ENCODE assay signal across 9 cellular contexts in the genomic region with DNA sequence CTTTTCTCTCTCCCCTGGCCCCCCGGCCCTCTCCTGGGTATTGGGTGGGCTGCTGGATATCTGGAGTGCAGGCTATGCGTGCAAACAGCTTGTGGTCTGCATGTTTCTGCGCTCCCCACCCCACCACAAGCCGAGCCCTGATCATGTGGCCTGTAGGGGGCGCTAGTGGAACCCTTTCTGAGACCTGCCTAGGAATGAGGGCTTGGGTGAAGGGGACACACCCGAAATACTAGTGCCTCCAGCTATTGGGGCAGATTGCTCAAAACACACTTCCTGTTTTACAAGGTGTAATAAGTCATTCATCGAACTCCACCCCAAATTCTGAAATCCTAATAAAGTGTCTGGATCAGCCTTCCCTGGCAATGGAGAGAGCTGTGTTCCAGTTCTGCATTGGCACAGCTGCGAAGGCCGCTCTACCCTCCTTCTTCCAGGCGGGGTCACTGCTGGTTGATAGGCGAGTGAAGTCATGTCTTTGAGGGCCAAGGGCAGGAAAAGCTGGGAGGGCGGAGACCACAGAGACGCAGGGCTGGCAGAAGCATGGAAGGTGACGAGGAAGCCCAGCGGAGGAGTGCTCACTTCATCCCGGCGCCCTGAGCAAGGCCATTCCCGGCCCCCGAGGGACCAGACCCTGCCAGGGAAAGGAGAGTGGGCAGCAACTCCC. TPM values are rescaled to one million over a fixed set of nuclear protein-coding genes. Genes with fewer than 3 reads are reported as not detected.
DNase-seq lines count a peak whose midpoint lies in the region; ATAC-seq and TF ChIP-seq lines count a peak whose summit lies in the region.
"Had no signal": no experiment of that assay in that cellular context is flagged by ENCODE, and none has a peak within 500 bp of the region (broad histone marks: within the 10 kb centered on the region; RNA-seq: fewer than 3 reads in every experiment).

No MANE protein-coding gene starts in this region.

- no peak overlapping the region for H3K23ac ChIP-seq in mesenchymal stem cell (ENCODE audit: low read length in 2 of 2)

- no peaks in the 10 kb centered on the region for H4K20me1 ChIP-seq in neural progenitor cell (ENCODE audit: low read depth)

- H4K91ac ChIP-seq in mesenchymal stem cell (ENCODE audit: low read length) = no peak overlapping the region

- H3K27me3 Mint-ChIP-seq in neural progenitor cell (ENCODE audit: insufficient read depth, low read depth) = peaks cover 8% of the 10 kb centered on the region

- peaks cover 3% of the 10 kb centered on the region for H3F3A ChIP-seq in neural progenitor cell (ENCODE audit: low read depth)

- H3K4me3 Mint-ChIP-seq in neural progenitor cell = peak overlapping the region; percentile 24

- no peak overlapping the region for H2BK5ac ChIP-seq in mesenchymal stem cell (ENCODE audit: low read depth, low read length, poor library complexity, severe bottlenecking)

- H3K9me3 ChIP-seq in neural progenitor cell (ENCODE audit: low read depth) = no peaks in the 10 kb centered on the region
- no peaks in the 10 kb centered on the region for H3K9me3 ChIP-seq in mesenchymal stem cell (ENCODE audit: control insufficient read depth, low read length)
- H3K9me3 ChIP-seq: gastrocnemius medialis had no signal

- DNase-seq in OCI-M1 (lab: John Stamatoyannopoulos, UW) (peak; percentile 51), ecto neural progenitor cell (ENCODE audit: low spot score) (peak; percentile 81), neural progenitor cell (ENCODE audit: low spot score) (peak; percentile 80), SW 1271 (lab: John Stamatoyannopoulos, UW) (no peak), left lobe of liver (ENCODE audit: low spot score) (no peak), mesenchymal stem cell (no peak)
- DNase-seq: gastrocnemius medialis had no signal

- H2BK15ac ChIP-seq in mesenchymal stem cell (ENCODE audit: low read depth, poor library complexity, severe bottlenecking) = no peak overlapping the region

- no peak overlapping the region for H4K8ac ChIP-seq in mesenchymal stem cell (ENCODE audit: low read length)

- H2BK12ac ChIP-seq in mesenchymal stem cell (ENCODE audit: low read length in 2 of 2) = no peak overlapping the region

- H3K4me2 ChIP-seq in neural progenitor cell (no peak overlapping the region), mesenchymal stem cell (ENCODE audit: low read length, poor library complexity, severe bottlenecking) (no peak overlapping the region)

- H3K79me1 ChIP-seq in mesenchymal stem cell (replicated peaks; ENCODE audit: low read length, poor library complexity, severe bottlenecking) = no peaks in the 10 kb centered on the region

- H3K27ac ChIP-seq in neural progenitor cell = no peak overlapping the region
- no peak overlapping the region for H3K27ac ChIP-seq in mesenchymal stem cell (ENCODE audit: low read length, poor library complexity, severe bottlenecking)

- no peak for ATAC-seq in left lobe of liver
- ATAC-seq in HG03469 (IDR thresholded peaks at IDR 0.05; ENCODE audit: unreplicated experiment) = no peak

- H3K4me1 ChIP-seq in neural progenitor cell (peaks cover 21% of the 10 kb centered on the region), mesenchymal stem cell (ENCODE audit: control insufficient read depth, insufficient read depth, low read depth, low read length) (peaks cover 6% of the 10 kb centered on the region)

- no peak overlapping the region for H2AFZ ChIP-seq in neural progenitor cell (replicated peaks)
- no peak overlapping the region for H2AFZ ChIP-seq in mesenchymal stem cell (ENCODE audit: low read depth, low read length)

- no peaks in the 10 kb centered on the region for H3K79me2 ChIP-seq in neural progenitor cell (ENCODE audit: low read depth)

- H3K27ac Mint-ChIP-seq in neural progenitor cell = peak overlapping the region; percentile 25

- H2AK5ac ChIP-seq in mesenchymal stem cell (ENCODE audit: low read length, severe bottlenecking) = no peak overlapping the region

- H3K4ac ChIP-seq in mesenchymal stem cell (ENCODE audit: low read depth in 1 of 2, low read length in 2 of 2) = no peak overlapping the region

- no peak overlapping the region for H3K14ac ChIP-seq in mesenchymal stem cell (ENCODE audit: low read length in 2 of 2)

- no peaks in the 10 kb centered on the region for H3K36me3 Mint-ChIP-seq in neural progenitor cell

- H3K4me3 ChIP-seq in neural progenitor cell (no peak overlapping the region), mesenchymal stem cell (ENCODE audit: insufficient read depth in 1 of 2, low read depth in 1 of 2, low read length in 2 of 2) (peak overlapping the region in 1 of 2 experiments; percentile 15)
- H3K4me3 ChIP-seq: gastrocnemius medialis had no signal

- WGBS in mesenchymal stem cell = 75% methylated on average over 19 of the region's 19 CpGs

- H3K18ac ChIP-seq in mesenchymal stem cell (ENCODE audit: low read depth in 1 of 2, low read length in 2 of 2) = no peak overlapping the region

- no peaks in the 10 kb centered on the region for H3K36me3 ChIP-seq in neural progenitor cell
- H3K36me3 ChIP-seq in mesenchymal stem cell (ENCODE audit: control insufficient read depth in 1 of 2, insufficient read depth in 2 of 2, low read depth in 1 of 2, low read length in 2 of 2) = no peaks in the 10 kb centered on the region
- H3K36me3 ChIP-seq: gastrocnemius medialis had no signal

- H3K27me3 ChIP-seq in neural progenitor cell (no peaks in the 10 kb centered on the region), mesenchymal stem cell (ENCODE audit: control insufficient read depth in 1 of 2, insufficient read depth in 1 of 2, low read length in 2 of 2) (peaks cover 7% of the 10 kb centered on the region in 2 experiments)
- H3K27me3 ChIP-seq: gastrocnemius medialis had no signal

- no peaks in the 10 kb centered on the region for H3K9me3 Mint-ChIP-seq in neural progenitor cell

- H3K4me1 Mint-ChIP-seq in neural progenitor cell = peaks cover 41% of the 10 kb centered on the region

- H2BK120ac ChIP-seq in mesenchymal stem cell (ENCODE audit: low read depth, low read length) = no peak overlapping the region

- no peak overlapping the region for H3K9ac ChIP-seq in neural progenitor cell
- no peak overlapping the region for H3K9ac ChIP-seq in mesenchymal stem cell (ENCODE audit: low read length)

- TF ChIP-seq CTCF in GM12873 (IDR thresholded peaks at IDR 0.05; ENCODE audit: insufficient read depth, low read depth, low read length, missing control alignments) (peak; percentile 74), neural progenitor cell (IDR thresholded peaks at IDR 0.05) (peak; percentile 87)

RNA-seq across cellular contexts. Expression of a gene that starts 19.8 kb away (rescaled TPM):
- total RNA-seq in neural progenitor cell (ENCODE audit: low replicate concordance) (0.68 TPM in 1 of 2 replicates, not detected in the other), left lobe of liver (not detected)
- polyA plus RNA-seq in mesenchymal stem cell (2013, experiment 1 of 2) = 0.07 TPM
- polyA plus RNA-seq in mesenchymal stem cell (2013, experiment 2 of 2) = 0.11 TPM

RNA-seq across cellular contexts. Expression of a gene that starts 28.5 kb away (rescaled TPM):
- total RNA-seq in neural progenitor cell (ENCODE audit: low replicate concordance) (17.0 and 30.8 TPM in 2 replicates), left lobe of liver (3.5 TPM)
- 51.2 TPM for polyA plus RNA-seq in mesenchymal stem cell (2013, experiment 1 of 2)
- polyA plus RNA-seq in mesenchymal stem cell (2013, experiment 2 of 2) = 51.6 TPM

RNA-seq across cellular contexts. Expression of a gene that starts 37.6 kb away (rescaled TPM):
- 33.4 and 33.5 TPM in 2 replicates for total RNA-seq in neural progenitor cell (ENCODE audit: low replicate concordance)
- 13.5 TPM for total RNA-seq in left lobe of liver
- polyA plus RNA-seq in mesenchymal stem cell (2013, experiment 1 of 2) = 19.5 TPM
- polyA plus RNA-seq in mesenchymal stem cell (2013, experiment 2 of 2) = 17.7 TPM

Comparison
In these comparisons a context has a peak if more than half of its experiments do, and no peak if none do; other contexts are left out.
1. DNase-seq: peak in OCI-M1 (single experiment), ecto neural progenitor cell (single experiment) and neural progenitor cell (single experiment); none in SW 1271 (0 of 2), left lobe of liver (single experiment) and mesenchymal stem cell (single experiment).